Comparison of ENCODE assay signal across 1 cellular context in the genomic region with DNA sequence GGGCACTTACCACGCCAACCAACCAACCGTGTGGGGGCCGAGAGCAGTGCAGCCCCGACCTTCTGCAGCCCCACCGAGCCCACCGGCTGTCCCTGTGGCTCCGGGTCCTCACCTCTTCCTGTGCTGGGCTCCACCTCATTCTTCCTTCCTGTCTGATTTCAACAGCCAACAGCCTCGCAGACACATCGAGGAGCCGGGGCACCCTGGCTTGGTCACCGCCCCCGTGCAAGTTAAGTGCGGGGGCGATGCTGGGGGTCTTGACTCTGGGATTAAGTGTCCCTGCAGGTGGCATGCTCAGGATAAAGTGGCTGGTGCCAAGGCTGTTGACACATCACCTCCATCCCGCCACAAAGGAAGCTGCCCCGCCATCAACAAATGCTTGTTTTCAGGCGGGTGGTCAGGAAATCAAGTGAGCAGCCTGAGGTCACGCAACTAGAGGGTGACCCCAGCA.
TF ChIP-seq lines count a peak whose summit lies in the region.

Gene NLRC3, minus strand, starts transcription at position 102 of the 451 bp plus-strand sequence. CDS start 12,367 bp downstream, outside the sequence.

TF ChIP-seq in H1, 55 proteins besides CTCF, POLR2A, EP300 and RAD21:
- no peak for TF ChIP-seq RXRA (IDR thresholded peaks at IDR 0.05; ENCODE audit: insufficient read depth, low read depth, low read length)
- TF ChIP-seq SUZ12 (IDR thresholded peaks at IDR 0.05; ENCODE audit: low read length), result no peak
- TF ChIP-seq SRF (IDR thresholded peaks at IDR 0.05; ENCODE audit: low read depth, low read length), result no peak
